Comparison of ENCODE assay signal across 9 cellular contexts in genomic region chr1:15486844-15487610, GRCh38. TPM values are rescaled to one million over a fixed set of nuclear protein-coding genes. Genes with fewer than 3 reads are reported as not detected.
"Had no signal": no experiment of that assay in that cellular context is flagged by ENCODE, and none has a peak within 500 bp of the region (broad histone marks: within the 10 kb centered on the region; RNA-seq: fewer than 3 reads in every experiment).

No MANE protein-coding gene starts in this region.

RNA-seq across cellular contexts. Expression of gene CELA2B, which starts 11.1 kb away (rescaled TPM):
- total RNA-seq: LHCN-M2, MCF 10A, NCI-H460, OCI-LY7, PC-9, Right ventricle myocardium inferior, RPMI7951, SJSA1 had no signal
- polyA plus RNA-seq: SK-N-SH had no signal

RNA-seq across cellular contexts. Expression of gene CELA2A, which starts 30.5 kb away (rescaled TPM):
- total RNA-seq: LHCN-M2, MCF 10A, NCI-H460, OCI-LY7, PC-9, Right ventricle myocardium inferior, RPMI7951, SJSA1 had no signal
- polyA plus RNA-seq: SK-N-SH had no signal

RNA-seq across cellular contexts. Expression of gene CTRC, which starts 48.8 kb away (rescaled TPM):
- total RNA-seq: LHCN-M2, MCF 10A, NCI-H460, OCI-LY7, PC-9, Right ventricle myocardium inferior, SJSA1 had no signal
